ENCODE assay signal across 34 cellular contexts in the genomic region with DNA sequence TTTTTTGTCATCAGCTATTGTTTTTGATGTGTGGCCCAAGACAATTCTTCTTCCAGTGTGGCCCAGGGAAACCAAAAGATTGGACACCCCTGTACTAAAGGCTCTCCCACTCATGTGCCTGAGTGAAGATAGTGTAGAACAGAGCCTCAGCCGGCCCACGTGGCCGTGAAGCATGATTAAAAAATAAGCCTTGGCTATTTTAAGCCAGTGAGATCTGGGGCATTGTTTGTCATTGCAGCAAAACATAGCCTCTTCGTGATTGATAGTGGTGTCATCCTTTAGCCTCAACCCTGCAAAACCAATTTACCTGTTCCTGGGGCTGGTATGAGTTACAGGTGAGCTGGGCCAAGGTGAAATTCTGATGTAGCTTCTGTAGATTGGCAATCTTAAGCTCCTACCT.
"Had no signal": no experiment of that assay in that cellular context is flagged by ENCODE, and none has a peak within 500 bp of the region (broad histone marks: within the 10 kb centered on the region; RNA-seq: fewer than 3 reads in every experiment).

No MANE protein-coding gene starts in this region.

- H3K36me3 ChIP-seq: ascending aorta, breast epithelium had no signal

- H3K27me3 Mint-ChIP-seq: activated B cell treated with CpG ODN at 0.5 μM for 24 hours; activated CD4-positive, alpha-beta memory T cell treated with anti-CD3 and anti-CD28 coated beads for 36 hours; activated CD4-positive, alpha-beta T cell treated with anti-CD3 and anti-CD28 coated beads, Interleukin-2, amount 10 ng/mL, durations not matched to agents 24 days and 14 days; activated CD8-positive, alpha-beta memory T cell treated with anti-CD3 and anti-CD28 coated beads, Interleukin-2, amount 10 ng/mL, durations not matched to agents 7 days and 5 days; activated CD8-positive, alpha-beta T cell treated with anti-CD3 and anti-CD28 coated beads for 36 hours; activated naive CD4-positive, alpha-beta T cell treated with anti-CD3 and anti-CD28 coated beads, Interleukin-2, amount 10 ng/mL, durations not matched to agents 7 days and 5 days; activated naive CD4-positive, alpha-beta T cell treated with anti-CD3 and anti-CD28 coated beads, Interleukin-2, amount 50 U/mL, for 24 hours; activated naive CD8-positive, alpha-beta T cell; activated naive CD8-positive, alpha-beta T cell treated with anti-CD3 and anti-CD28 coated beads, Interleukin-2, amount 10 ng/mL, durations not matched to agents 7 days and 5 days; activated naive CD8-positive, alpha-beta T cell treated with anti-CD3 and anti-CD28 coated beads, Interleukin-2, amount 50 U/mL, for 24 hours; activated T-cell treated with anti-CD3 and anti-CD28 coated beads, Interleukin-2, amount 50 U/mL, for 24 hours; brain had no signal

- FAIRE-seq: TTC549 had no signal

- H3K9me3 Mint-ChIP-seq: activated CD4-positive, alpha-beta memory T cell treated with anti-CD3 and anti-CD28 coated beads for 36 hours; activated naive CD4-positive, alpha-beta T cell treated with anti-CD3 and anti-CD28 coated beads, Interleukin-2, amount 50 U/mL, for 24 hours; activated T-cell treated with anti-CD3 and anti-CD28 coated beads, Interleukin-2, amount 50 U/mL, for 24 hours; T-helper 2 cell treated with Interferon-gamma antibody and Interleukin-4, amounts not matched to agents 5 μg/mL and 100 μg/mL, for 36 hours had no signal

- H3K4me3 ChIP-seq: ascending aorta, breast epithelium had no signal

- DNase-seq: activated B cell treated with CpG ODN at 0.5 μM for 24 hours; activated CD4-positive, alpha-beta memory T cell treated with anti-CD3 and anti-CD28 coated beads for 36 hours; activated CD4-positive, alpha-beta T cell treated with anti-CD3 and anti-CD28 coated beads for 4 hours; activated CD4-positive, alpha-beta T cell treated with anti-CD3 and anti-CD28 coated beads, Interleukin-2, amount 10 ng/mL, durations not matched to agents 24 days and 14 days; activated CD4-positive, alpha-beta T cell treated with anti-CD3 and anti-CD28 coated beads, Interleukin-2, amount 50 U/mL, for 1 hour; activated CD4-positive, alpha-beta T cell treated with anti-CD3 and anti-CD28 coated beads, Interleukin-2, amount 50 U/mL, for 4 hours; activated CD4-positive, CD25-positive, alpha-beta regulatory T cell treated with anti-CD3 and anti-CD28 coated beads, Interleukin-2, amount 50 U/mL, for 72 hours; activated CD8-positive, alpha-beta memory T cell treated with anti-CD3 and anti-CD28 coated beads, Interleukin-2, amount 10 ng/mL, durations not matched to agents 7 days and 5 days; activated CD8-positive, alpha-beta memory T cell treated with anti-CD3 and anti-CD28 coated beads, Interleukin-2, amount 50 U/mL, for 48 hours; activated CD8-positive, alpha-beta T cell treated with anti-CD3 and anti-CD28 coated beads for 36 hours; activated effector memory CD4-positive, alpha-beta T cell treated with Interleukin-2 at 50 U/mL for 16 hours; activated gamma-delta T cell; activated naive CD4-positive, alpha-beta T cell treated with anti-CD3 and anti-CD28 coated beads, Interleukin-2, amount 10 ng/mL, durations not matched to agents 7 days and 5 days; activated naive CD4-positive, alpha-beta T cell treated with Interleukin-2 at 50 U/mL for 16 hours; activated naive CD8-positive, alpha-beta T cell treated with anti-CD3 and anti-CD28 coated beads, Interleukin-2, amount 10 ng/mL, durations not matched to agents 7 days and 5 days; activated naive CD8-positive, alpha-beta T cell treated with anti-CD3 and anti-CD28 coated beads, Interleukin-2, amount 50 U/mL, for 24 hours; activated T-cell treated with anti-CD3 and anti-CD28 coated beads, Interleukin-2, amount 50 U/mL, for 24 hours; activated T-cell treated with anti-CD3 and anti-CD28 coated beads, Interleukin-2, amount 50 U/mL, for 48 hours; amygdala; anterior cingulate cortex; central memory CD4-positive, alpha-beta T cell; T-helper 1 cell; T-helper 2 cell; T-helper 9 cell had no signal

- H3K27ac ChIP-seq: ascending aorta, breast epithelium, VCaP had no signal

- ATAC-seq: activated CD8-positive, alpha-beta memory T cell treated with anti-CD3 and anti-CD28 coated beads, Interleukin-2, amount 10 ng/mL, durations not matched to agents 7 days and 5 days; activated CD8-positive, alpha-beta T cell treated with anti-CD3 and anti-CD28 coated beads for 36 hours; activated naive CD8-positive, alpha-beta T cell treated with anti-CD3 and anti-CD28 coated beads, Interleukin-2, amount 50 U/mL, for 24 hours had no signal

- H3K4me1 ChIP-seq: breast epithelium had no signal

- H3K27ac Mint-ChIP-seq: activated B cell treated with CpG ODN at 0.5 μM for 24 hours; activated CD4-positive, alpha-beta memory T cell treated with anti-CD3 and anti-CD28 coated beads for 36 hours; activated CD4-positive, alpha-beta T cell treated with anti-CD3 and anti-CD28 coated beads, Interleukin-2, amount 10 ng/mL, durations not matched to agents 24 days and 14 days; activated CD8-positive, alpha-beta memory T cell treated with anti-CD3 and anti-CD28 coated beads, Interleukin-2, amount 10 ng/mL, durations not matched to agents 7 days and 5 days; activated CD8-positive, alpha-beta T cell treated with anti-CD3 and anti-CD28 coated beads for 36 hours; activated naive CD4-positive, alpha-beta T cell treated with anti-CD3 and anti-CD28 coated beads, Interleukin-2, amount 10 ng/mL, durations not matched to agents 7 days and 5 days; activated naive CD4-positive, alpha-beta T cell treated with anti-CD3 and anti-CD28 coated beads, Interleukin-2, amount 50 U/mL, for 24 hours; activated naive CD8-positive, alpha-beta T cell; activated naive CD8-positive, alpha-beta T cell treated with anti-CD3 and anti-CD28 coated beads, Interleukin-2, amount 10 ng/mL, durations not matched to agents 7 days and 5 days; activated naive CD8-positive, alpha-beta T cell treated with anti-CD3 and anti-CD28 coated beads, Interleukin-2, amount 50 U/mL, for 24 hours; activated T-cell treated with anti-CD3 and anti-CD28 coated beads, Interleukin-2, amount 50 U/mL, for 24 hours; activated T-helper 2 cell treated with anti-CD3 and anti-CD28 coated beads, Interferon-gamma antibody, Interleukin-2, Interleukin-4, amounts not matched to agents 10 μg/mL and 5 μg/mL and 100 μg/mL, durations not matched to agents 14 hours and 24 hours and 36 hours; T-helper 1 cell treated with Interleukin-12 subunit alpha and Interleukin-12 subunit beta and Interleukin-4 antibody, amounts not matched to agents 30 μg/mL and 1 μg/mL, for 36 hours; T-helper 2 cell treated with Interferon-gamma antibody and Interleukin-4, amounts not matched to agents 5 μg/mL and 100 μg/mL, for 36 hours had no signal

- H3K4me1 Mint-ChIP-seq: activated CD4-positive, alpha-beta T cell treated with anti-CD3 and anti-CD28 coated beads, Interleukin-2, amount 10 ng/mL, durations not matched to agents 24 days and 14 days; activated CD8-positive, alpha-beta memory T cell treated with anti-CD3 and anti-CD28 coated beads, Interleukin-2, amount 10 ng/mL, durations not matched to agents 7 days and 5 days had no signal

- H3K4me3 Mint-ChIP-seq: activated B cell treated with CpG ODN at 0.5 μM for 24 hours; activated CD4-positive, alpha-beta memory T cell treated with anti-CD3 and anti-CD28 coated beads for 36 hours; activated CD4-positive, alpha-beta T cell treated with anti-CD3 and anti-CD28 coated beads, Interleukin-2, amount 10 ng/mL, durations not matched to agents 24 days and 14 days; activated CD8-positive, alpha-beta memory T cell treated with anti-CD3 and anti-CD28 coated beads, Interleukin-2, amount 10 ng/mL, durations not matched to agents 7 days and 5 days; activated CD8-positive, alpha-beta T cell treated with anti-CD3 and anti-CD28 coated beads for 36 hours; activated naive CD4-positive, alpha-beta T cell treated with anti-CD3 and anti-CD28 coated beads, Interleukin-2, amount 10 ng/mL, durations not matched to agents 7 days and 5 days; activated naive CD4-positive, alpha-beta T cell treated with anti-CD3 and anti-CD28 coated beads, Interleukin-2, amount 50 U/mL, for 24 hours; activated naive CD8-positive, alpha-beta T cell; activated naive CD8-positive, alpha-beta T cell treated with anti-CD3 and anti-CD28 coated beads, Interleukin-2, amount 10 ng/mL, durations not matched to agents 7 days and 5 days; activated naive CD8-positive, alpha-beta T cell treated with anti-CD3 and anti-CD28 coated beads, Interleukin-2, amount 50 U/mL, for 24 hours; activated T-cell treated with anti-CD3 and anti-CD28 coated beads, Interleukin-2, amount 50 U/mL, for 24 hours; brain; T-helper 1 cell treated with Interleukin-12 subunit alpha and Interleukin-12 subunit beta and Interleukin-4 antibody, amounts not matched to agents 30 μg/mL and 1 μg/mL, for 36 hours; T-helper 2 cell treated with Interferon-gamma antibody and Interleukin-4, amounts not matched to agents 5 μg/mL and 100 μg/mL, for 36 hours had no signal

- H3K9me3 ChIP-seq: ascending aorta, breast epithelium had no signal

- H3K27me3 ChIP-seq: ascending aorta, breast epithelium had no signal
